Comparison of ENCODE assay signal across 1 cellular context in genomic region chr6:151392429-151392828, GRCh38.
TF ChIP-seq lines count a peak whose summit lies in the region.

No MANE protein-coding gene starts in this region.

TF ChIP-seq in endothelial cell of umbilical vein, 7 proteins besides CTCF, POLR2A, EP300 and RAD21 (continued from another document):
- TF ChIP-seq FOS (IDR thresholded peaks at IDR 0.05; ENCODE audit: borderline replicate concordance, insufficient read depth, low read length) (no peak), GATA2 (IDR thresholded peaks at IDR 0.05; ENCODE audit: insufficient read depth, insufficient read length, low read depth, low read length) (no peak), MYC (IDR thresholded peaks at IDR 0.05; ENCODE audit: low read depth, low read length) (no peak)
